Comparison of ENCODE assay signal across 8 cellular contexts in genomic region chr13:46553521-46553885, GRCh38. TPM values are rescaled to one million over a fixed set of nuclear protein-coding genes. Genes with fewer than 3 reads are reported as not detected.
DNase-seq lines count a peak whose midpoint lies in the region; TF ChIP-seq lines count a peak whose summit lies in the region.

No MANE protein-coding gene starts in this region.

- H3K9ac ChIP-seq in endodermal cell (ENCODE audit: extremely low read depth, low read length, poor library complexity, severe bottlenecking), result peak overlapping the region; percentile 53

- intact Hi-C loops in cardiac septum (cut with DNase I) (loop anchor here (5.0 kb wide), 5 partner anchors 44 to 244 kb away; partner anchors contain the start of gene ESD), PC-9 (cut with micrococcal nuclease; ENCODE audit: unreplicated experiment) (loop anchor here (5.0 to 10.0 kb wide), 3 partner anchors 104 to 241 kb away; partner anchors contain the start of gene ESD)

- H3F3A ChIP-seq in PC-9 (ENCODE audit: insufficient read depth, low read depth), result no peaks in the 10 kb centered on the region

- H3K27me3 ChIP-seq in cardiac muscle cell, result no peaks in the 10 kb centered on the region
- no peaks in the 10 kb centered on the region for H3K27me3 ChIP-seq in PC-9 (ENCODE audit: insufficient read depth, low read depth)
- peaks cover 21% of the 10 kb centered on the region for H3K27me3 ChIP-seq in endodermal cell (ENCODE audit: control insufficient read depth, insufficient read depth, low read length, poor library complexity, severe bottlenecking)

- H3K36me3 Mint-ChIP-seq in endodermal cell (ENCODE audit: low read depth), result no peaks in the 10 kb centered on the region
- no peaks in the 10 kb centered on the region for H3K36me3 Mint-ChIP-seq in nephron progenitor cell (ENCODE audit: low read depth)

- peak overlapping the region; percentile 82 for H3K4me2 ChIP-seq in PC-9

- peak in 1 of 2 donors; percentile 34 for DNase-seq in cardiac muscle cell (ENCODE audit: low read depth in 1 of 2, low spot score in 1 of 2)
- DNase-seq in cardiac septum (ENCODE audit: low spot score), result no peak
- no peak for DNase-seq in PC-9
- DNase-seq in endodermal cell, result peak; percentile 72
- DNase-seq in nephron progenitor cell, result peak; percentile 47
- DNase-seq in NCI-H2081 (lab: John Stamatoyannopoulos, UW), result no peak
- no peak for DNase-seq in NCI-H226
- DNase-seq in KG1 (lab: John Stamatoyannopoulos, UW), result no peak

- H3K27me3 Mint-ChIP-seq in endodermal cell (ENCODE audit: insufficient read depth) (peaks cover 30% of the 10 kb centered on the region), nephron progenitor cell (ENCODE audit: low read depth, poor library complexity) (peaks cover 7% of the 10 kb centered on the region)

- peak overlapping the region; percentile 42 for H3K27ac ChIP-seq in cardiac muscle cell
- 0 out of 2 replicates have a peak overlapping the region, but pooled peaks have one; percentile 30 for H3K27ac ChIP-seq in PC-9
- H3K27ac ChIP-seq in endodermal cell (ENCODE audit: low read depth, low read length), result no peak overlapping the region

- no peaks in the 10 kb centered on the region for H3K9me2 ChIP-seq in PC-9 (ENCODE audit: insufficient read depth)

- H3K4me1 ChIP-seq in cardiac muscle cell (ENCODE audit: low read depth) (peaks cover 4% of the 10 kb centered on the region), PC-9 (replicated peaks; ENCODE audit: insufficient read depth) (peaks cover 23% of the 10 kb centered on the region), endodermal cell (ENCODE audit: control insufficient read depth, insufficient read depth, low read length) (peaks cover 4% of the 10 kb centered on the region)

- H2AFZ ChIP-seq in PC-9, result peak overlapping the region; percentile 96

- WGBS in endodermal cell (ENCODE audit: insufficient coverage in 1 of 2, insufficient read length in 1 of 2), 2 experiments, result 0% methylated on average over 17 to 34 of the region's 34 CpGs

- H4K20me1 ChIP-seq in PC-9 (ENCODE audit: insufficient read depth), result no peaks in the 10 kb centered on the region

- H3K4me1 Mint-ChIP-seq in endodermal cell (peaks cover 22% of the 10 kb centered on the region), nephron progenitor cell (peaks cover 49% of the 10 kb centered on the region)

- H3K79me2 ChIP-seq in PC-9 (ENCODE audit: low read depth), result peaks cover 51% of the 10 kb centered on the region

- peak overlapping the region; percentile 97 for H3K4me3 ChIP-seq in cardiac muscle cell
- peak overlapping the region; percentile 89 for H3K4me3 ChIP-seq in PC-9
- peak overlapping the region; percentile 94 for H3K4me3 ChIP-seq in endodermal cell (ENCODE audit: low read length)

- no peaks in the 10 kb centered on the region for H3K36me3 ChIP-seq in cardiac muscle cell
- no peaks in the 10 kb centered on the region for H3K36me3 ChIP-seq in PC-9 (ENCODE audit: low read depth)
- H3K36me3 ChIP-seq in endodermal cell (ENCODE audit: control insufficient read depth, insufficient read depth, low read length), result no peaks in the 10 kb centered on the region

- H3K27ac Mint-ChIP-seq in endodermal cell (peak overlapping the region; percentile 13), nephron progenitor cell (no peak overlapping the region)

- H3K9me3 Mint-ChIP-seq in endodermal cell (no peaks in the 10 kb centered on the region), nephron progenitor cell (no peaks in the 10 kb centered on the region)

- H3K9me3 ChIP-seq in cardiac muscle cell (ENCODE audit: low read depth), result no peaks in the 10 kb centered on the region
- H3K9me3 ChIP-seq in PC-9 (ENCODE audit: insufficient read depth, low read depth), result no peaks in the 10 kb centered on the region
- no peaks in the 10 kb centered on the region for H3K9me3 ChIP-seq in endodermal cell (ENCODE audit: control insufficient read depth, low read length)

- BruUV-seq in PC-9 (replicated peaks; lab: Mats Ljungman, UMichigan), result no TSS peak

- TF ChIP-seq CTCF in cardiac muscle cell (IDR thresholded peaks at IDR 0.05; ENCODE audit: low read depth, low read length) (no peak), PC-9 (conservative IDR thresholded peaks at IDR 0.05) (no peak), endodermal cell (conservative IDR thresholded peaks at IDR 0.05) (no peak), nephron progenitor cell (IDR thresholded peaks at IDR 0.05) (no peak)

- CTCF ChIA-PET in PC-9 (lab: Charles Lee), result no interaction called here

- POLR2A ChIA-PET in PC-9 (lab: Charles Lee; ENCODE audit: unreplicated experiment), result no interaction called here

- H3K4me3 Mint-ChIP-seq in endodermal cell, result peak overlapping the region; percentile 83
- peak overlapping the region; percentile 95 for H3K4me3 Mint-ChIP-seq in nephron progenitor cell

RNA-seq across cellular contexts. Expression of gene LRCH1, which starts 0.5 kb away (rescaled TPM):
- 7.5 and 14.6 TPM in 2 replicates for total RNA-seq in cardiac muscle cell
- 6.0 and 13.6 TPM in 2 replicates for polyA plus RNA-seq in cardiac muscle cell
- 19.3 TPM for total RNA-seq in cardiac septum
- 10.5 TPM in 2 replicates for total RNA-seq in PC-9 (2021)
- 10 to 100 TPM in 1 of 2 donors, 1 to 10 TPM in 1; 8.1 to 11.8 TPM for total RNA-seq in endodermal cell
- polyA plus RNA-seq in endodermal cell (2013, experiment 1 of 2), result 10.0 TPM
- polyA plus RNA-seq in endodermal cell (2013, experiment 2 of 2), result 10.1 TPM

Comparison
In these comparisons a context has a peak if more than half of its experiments do, and no peak if none do; other contexts are left out.
1. DNase-seq: peak in endodermal cell (single experiment) and nephron progenitor cell (single experiment); none in cardiac septum (single experiment), PC-9 (0 of 2), NCI-H2081 (0 of 2), NCI-H226 (single experiment) and KG1 (single experiment).
2. Peak in every context shown above with its lines, with median percentiles within 50 percentile points of each other: H3K4me3 ChIP-seq.